ENCODE assay signal across 11 cellular contexts in the genomic region with DNA sequence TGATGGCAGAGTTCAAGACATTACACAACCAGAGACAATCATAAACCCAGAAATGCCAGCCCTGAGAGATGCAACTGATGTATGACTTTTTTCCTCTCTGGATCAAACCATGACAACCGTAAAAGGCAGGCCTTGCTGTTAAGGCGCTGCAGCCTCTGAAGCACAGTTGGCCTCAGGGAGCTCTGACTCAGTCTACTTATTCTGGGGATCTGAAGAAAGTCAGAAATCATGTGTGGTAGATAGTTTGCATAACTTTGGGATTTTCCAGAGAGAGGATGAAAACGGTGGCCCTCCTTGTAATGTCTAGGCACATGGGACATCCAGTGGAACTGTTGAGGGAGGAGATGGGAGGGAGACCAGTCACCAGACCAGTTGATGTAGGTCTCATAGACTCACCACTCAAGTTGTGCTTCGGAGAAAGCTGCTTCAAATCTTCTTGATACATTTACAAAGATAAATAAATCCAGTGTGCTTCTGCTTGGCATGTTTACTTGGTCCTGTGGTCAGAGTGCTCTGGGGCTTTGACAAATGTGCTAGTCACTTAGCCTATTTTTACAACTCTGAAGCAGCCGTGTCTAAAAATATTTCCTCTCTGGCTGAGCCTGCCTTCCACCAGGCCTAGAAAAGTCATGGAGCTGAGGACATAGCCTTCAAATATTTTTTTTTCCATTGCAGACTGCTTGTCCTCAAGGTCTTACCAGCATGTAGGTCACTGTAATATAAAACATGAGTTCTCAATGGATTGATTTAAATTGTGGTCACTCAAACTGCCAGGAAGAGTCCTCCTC. TPM values are rescaled to one million over a fixed set of nuclear protein-coding genes. Genes with fewer than 3 reads are reported as not detected.
DNase-seq lines count a peak whose midpoint lies in the region; ATAC-seq and TF ChIP-seq lines count a peak whose summit lies in the region.
"Had no signal": no experiment of that assay in that cellular context is flagged by ENCODE, and none has a peak within 500 bp of the region (broad histone marks: within the 10 kb centered on the region; RNA-seq: fewer than 3 reads in every experiment).

No MANE protein-coding gene starts in this region.

- peaks cover 0 to 2% of the 10 kb centered on the region in 2 experiments; a peak in 2 of 4 replicates for H3K4me1 ChIP-seq in SK-N-SH (ENCODE audit: control insufficient read depth in 1 of 2, insufficient read depth in 2 of 2, low read depth in 1 of 2, low read length in 1 of 2)
- H3K4me1 ChIP-seq in HAP-1 = peaks cover 10% of the 10 kb centered on the region

- TF ChIP-seq EP300 in SK-N-SH (IDR thresholded peaks at IDR 0.05; ENCODE audit: borderline replicate concordance in 1 of 2, low read depth in 1 of 2, low read length in 1 of 2) = no peak

- H3K4me2 ChIP-seq in SK-N-SH = peak overlapping the region; percentile 30; the same call in 1 of the 2 replicates

- peak; percentile 96 for DNase-seq in EH (ENCODE audit: low read depth)
- no peak for DNase-seq in SK-N-SH
- peak; percentile 83 for DNase-seq in fibroblast of villous mesenchyme (ENCODE audit: low read depth)
- DNase-seq in pons (ENCODE audit: low spot score) = peak; percentile 60
- no peak for DNase-seq in HAP-1 (ENCODE audit: low spot score in 2 of 2)
- no peak for DNase-seq in SK-N-DZ (ENCODE audit: low spot score)
- DNase-seq: cerebellar nuclear complex, KG1, OCI-M1 had no signal

- no peaks in the 10 kb centered on the region for H3K9me2 ChIP-seq in SK-N-SH

- peaks cover 0 to 3% of the 10 kb centered on the region in 2 experiments for H3K36me3 ChIP-seq in SK-N-SH (replicated peaks in 1 of 2; ENCODE audit: control insufficient read depth in 1 of 2, insufficient read depth in 2 of 2, low read length in 1 of 2)
- H3K36me3 ChIP-seq in HAP-1 (replicated peaks) = peaks cover 5% of the 10 kb centered on the region

- peaks cover 7% of the 10 kb centered on the region for H3F3A ChIP-seq in SK-N-SH (replicated peaks; ENCODE audit: insufficient read depth)

- peak overlapping the region in 1 of 2 experiments; percentile 21; a peak in 1 of 4 replicates for H3K27ac ChIP-seq in SK-N-SH (ENCODE audit: low read depth in 2 of 2, low read length in 1 of 2)

- no peaks in the 10 kb centered on the region for H4K20me1 ChIP-seq in SK-N-SH (ENCODE audit: insufficient read depth)

- no peak overlapping the region for H3K4me3 ChIP-seq in SK-N-SH (ENCODE audit: low read depth in 2 of 2, low read length in 1 of 2)
- H3K4me3 ChIP-seq in fibroblast of villous mesenchyme (ENCODE audit: low read depth, low read length) = no peak overlapping the region
- no peak overlapping the region for H3K4me3 ChIP-seq in HAP-1

- in situ Hi-C loops in HAP-1 (cut with MboI; ENCODE audit: low sequenced_read_pairs) = no loop called here

- POLR2A ChIA-PET in SK-N-SH (lab: Yijun Ruan, JAX) = no interaction called here

- 86% methylated on average over 5 of the region's 5 CpGs for WGBS in SK-N-SH (ENCODE audit: low lambda C conversion rate)

- TF ChIP-seq CTCF in SK-N-SH (IDR thresholded peaks at IDR 0.05) (no peak), fibroblast of villous mesenchyme (IDR thresholded peaks at IDR 0.05; ENCODE audit: insufficient read depth, low read depth, low read length) (no peak)

- no peaks in the 10 kb centered on the region for H3K27me3 ChIP-seq in SK-N-SH (ENCODE audit: insufficient read depth)
- no peaks in the 10 kb centered on the region for H3K27me3 ChIP-seq in HAP-1 (ENCODE audit: low read depth)

- no peak overlapping the region for H2AFZ ChIP-seq in SK-N-SH (ENCODE audit: low read depth)

- peaks cover 19% of the 10 kb centered on the region for H3K79me2 ChIP-seq in SK-N-SH (ENCODE audit: insufficient read depth)

- H3K9ac ChIP-seq in SK-N-SH = no peak overlapping the region

- no peak for ATAC-seq in HG03432 (IDR thresholded peaks at IDR 0.05; ENCODE audit: unreplicated experiment)
- ATAC-seq in HG03342 (IDR thresholded peaks at IDR 0.05; ENCODE audit: unreplicated experiment) = no peak

- TF ChIP-seq RAD21 in SK-N-SH (IDR thresholded peaks at IDR 0.05; ENCODE audit: low read length) = no peak

- CTCF ChIA-PET in SK-N-SH (lab: Yijun Ruan, JAX) = no interaction called here

- H3K9me3 ChIP-seq in SK-N-SH (no peaks in the 10 kb centered on the region), HAP-1 (no peaks in the 10 kb centered on the region; the same call in 1 of the 2 replicates)

TF ChIP-seq in SK-N-SH, 30 proteins besides CTCF, POLR2A, EP300 and RAD21:
- TF ChIP-seq YY1 (IDR thresholded peaks at IDR 0.05; ENCODE audit: low read depth) (no peak), FOXJ3 (CRISPR knock-in tag; IDR thresholded peaks at IDR 0.05) (no peak), SMC3 (IDR thresholded peaks at IDR 0.05; ENCODE audit: low read depth, low read length) (no peak), FOSL2 (IDR thresholded peaks at IDR 0.05; ENCODE audit: borderline replicate concordance, low read depth) (no peak)
- TF ChIP-seq, protein P1, sequence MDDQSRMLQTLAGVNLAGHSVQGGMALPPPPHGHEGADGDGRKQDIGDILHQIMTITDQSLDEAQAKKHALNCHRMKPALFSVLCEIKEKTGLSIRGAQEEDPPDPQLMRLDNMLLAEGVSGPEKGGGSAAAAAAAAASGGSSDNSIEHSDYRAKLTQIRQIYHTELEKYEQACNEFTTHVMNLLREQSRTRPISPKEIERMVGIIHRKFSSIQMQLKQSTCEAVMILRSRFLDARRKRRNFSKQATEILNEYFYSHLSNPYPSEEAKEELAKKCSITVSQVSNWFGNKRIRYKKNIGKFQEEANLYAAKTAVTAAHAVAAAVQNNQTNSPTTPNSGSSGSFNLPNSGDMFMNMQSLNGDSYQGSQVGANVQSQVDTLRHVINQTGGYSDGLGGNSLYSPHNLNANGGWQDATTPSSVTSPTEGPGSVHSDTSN (IDR thresholded peaks at IDR 0.05) = 0 out of 2 replicates have a peak, but pooled peaks have one; percentile 4

RNA-seq across cellular contexts. Expression of a gene that starts 7.5 kb away (rescaled TPM):
- polyA plus RNA-seq in SK-N-SH (2012; rRNA removed) = 19.4 and 20.3 TPM in 2 replicates
- 17.9 and 22.0 TPM in 2 replicates for polyA plus RNA-seq in SK-N-SH (2012; cell fraction: cytosol; rRNA removed)
- 17.5 and 25.5 TPM in 2 replicates for polyA plus RNA-seq in SK-N-SH (2012; cell fraction: nucleus; rRNA removed)
- 9.3 and 11.2 TPM in 2 replicates for total RNA-seq in fibroblast of villous mesenchyme
- polyA plus RNA-seq in SK-N-DZ (2014; cell fraction: cytosol; rRNA removed) = 29.0 and 32.3 TPM in 2 replicates
- polyA plus RNA-seq in SK-N-DZ (2014; cell fraction: nucleus; rRNA removed) = 33.6 and 57.1 TPM in 2 replicates

Comparison
In these comparisons a context has a peak if more than half of its experiments do, and no peak if none do; other contexts are left out.
1. DNase-seq: peak in EH (single experiment), fibroblast of villous mesenchyme (single experiment) and pons (single experiment); none in SK-N-SH (single experiment), HAP-1 (0 of 2) and SK-N-DZ (single experiment).